Comparison of ENCODE assay signal across 1 cellular context in the genomic region with DNA sequence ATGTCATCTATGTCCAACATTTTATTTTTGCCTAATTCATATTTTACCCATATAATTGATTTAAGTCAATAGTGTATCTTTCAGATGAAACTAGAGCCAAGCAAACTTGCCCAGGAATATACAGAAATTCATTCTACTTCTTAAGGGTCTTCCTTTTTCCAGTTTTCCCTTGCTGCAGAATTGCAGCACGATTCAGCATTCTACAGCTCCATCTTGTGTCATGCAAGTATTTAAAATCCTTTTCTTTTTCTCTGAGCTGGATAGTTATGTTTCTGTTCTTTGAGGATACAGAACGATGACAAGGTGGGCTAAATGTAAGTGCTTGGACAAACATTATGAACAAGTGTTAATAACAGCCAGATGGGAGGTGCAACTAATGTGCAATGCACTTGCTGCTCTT.
TF ChIP-seq lines count a peak whose summit lies in the region.

No MANE protein-coding gene starts in this region.

TF ChIP-seq in GM23338, 12 proteins besides CTCF, POLR2A, EP300 and RAD21 (continued from another document):
- TF ChIP-seq, protein P1, sequence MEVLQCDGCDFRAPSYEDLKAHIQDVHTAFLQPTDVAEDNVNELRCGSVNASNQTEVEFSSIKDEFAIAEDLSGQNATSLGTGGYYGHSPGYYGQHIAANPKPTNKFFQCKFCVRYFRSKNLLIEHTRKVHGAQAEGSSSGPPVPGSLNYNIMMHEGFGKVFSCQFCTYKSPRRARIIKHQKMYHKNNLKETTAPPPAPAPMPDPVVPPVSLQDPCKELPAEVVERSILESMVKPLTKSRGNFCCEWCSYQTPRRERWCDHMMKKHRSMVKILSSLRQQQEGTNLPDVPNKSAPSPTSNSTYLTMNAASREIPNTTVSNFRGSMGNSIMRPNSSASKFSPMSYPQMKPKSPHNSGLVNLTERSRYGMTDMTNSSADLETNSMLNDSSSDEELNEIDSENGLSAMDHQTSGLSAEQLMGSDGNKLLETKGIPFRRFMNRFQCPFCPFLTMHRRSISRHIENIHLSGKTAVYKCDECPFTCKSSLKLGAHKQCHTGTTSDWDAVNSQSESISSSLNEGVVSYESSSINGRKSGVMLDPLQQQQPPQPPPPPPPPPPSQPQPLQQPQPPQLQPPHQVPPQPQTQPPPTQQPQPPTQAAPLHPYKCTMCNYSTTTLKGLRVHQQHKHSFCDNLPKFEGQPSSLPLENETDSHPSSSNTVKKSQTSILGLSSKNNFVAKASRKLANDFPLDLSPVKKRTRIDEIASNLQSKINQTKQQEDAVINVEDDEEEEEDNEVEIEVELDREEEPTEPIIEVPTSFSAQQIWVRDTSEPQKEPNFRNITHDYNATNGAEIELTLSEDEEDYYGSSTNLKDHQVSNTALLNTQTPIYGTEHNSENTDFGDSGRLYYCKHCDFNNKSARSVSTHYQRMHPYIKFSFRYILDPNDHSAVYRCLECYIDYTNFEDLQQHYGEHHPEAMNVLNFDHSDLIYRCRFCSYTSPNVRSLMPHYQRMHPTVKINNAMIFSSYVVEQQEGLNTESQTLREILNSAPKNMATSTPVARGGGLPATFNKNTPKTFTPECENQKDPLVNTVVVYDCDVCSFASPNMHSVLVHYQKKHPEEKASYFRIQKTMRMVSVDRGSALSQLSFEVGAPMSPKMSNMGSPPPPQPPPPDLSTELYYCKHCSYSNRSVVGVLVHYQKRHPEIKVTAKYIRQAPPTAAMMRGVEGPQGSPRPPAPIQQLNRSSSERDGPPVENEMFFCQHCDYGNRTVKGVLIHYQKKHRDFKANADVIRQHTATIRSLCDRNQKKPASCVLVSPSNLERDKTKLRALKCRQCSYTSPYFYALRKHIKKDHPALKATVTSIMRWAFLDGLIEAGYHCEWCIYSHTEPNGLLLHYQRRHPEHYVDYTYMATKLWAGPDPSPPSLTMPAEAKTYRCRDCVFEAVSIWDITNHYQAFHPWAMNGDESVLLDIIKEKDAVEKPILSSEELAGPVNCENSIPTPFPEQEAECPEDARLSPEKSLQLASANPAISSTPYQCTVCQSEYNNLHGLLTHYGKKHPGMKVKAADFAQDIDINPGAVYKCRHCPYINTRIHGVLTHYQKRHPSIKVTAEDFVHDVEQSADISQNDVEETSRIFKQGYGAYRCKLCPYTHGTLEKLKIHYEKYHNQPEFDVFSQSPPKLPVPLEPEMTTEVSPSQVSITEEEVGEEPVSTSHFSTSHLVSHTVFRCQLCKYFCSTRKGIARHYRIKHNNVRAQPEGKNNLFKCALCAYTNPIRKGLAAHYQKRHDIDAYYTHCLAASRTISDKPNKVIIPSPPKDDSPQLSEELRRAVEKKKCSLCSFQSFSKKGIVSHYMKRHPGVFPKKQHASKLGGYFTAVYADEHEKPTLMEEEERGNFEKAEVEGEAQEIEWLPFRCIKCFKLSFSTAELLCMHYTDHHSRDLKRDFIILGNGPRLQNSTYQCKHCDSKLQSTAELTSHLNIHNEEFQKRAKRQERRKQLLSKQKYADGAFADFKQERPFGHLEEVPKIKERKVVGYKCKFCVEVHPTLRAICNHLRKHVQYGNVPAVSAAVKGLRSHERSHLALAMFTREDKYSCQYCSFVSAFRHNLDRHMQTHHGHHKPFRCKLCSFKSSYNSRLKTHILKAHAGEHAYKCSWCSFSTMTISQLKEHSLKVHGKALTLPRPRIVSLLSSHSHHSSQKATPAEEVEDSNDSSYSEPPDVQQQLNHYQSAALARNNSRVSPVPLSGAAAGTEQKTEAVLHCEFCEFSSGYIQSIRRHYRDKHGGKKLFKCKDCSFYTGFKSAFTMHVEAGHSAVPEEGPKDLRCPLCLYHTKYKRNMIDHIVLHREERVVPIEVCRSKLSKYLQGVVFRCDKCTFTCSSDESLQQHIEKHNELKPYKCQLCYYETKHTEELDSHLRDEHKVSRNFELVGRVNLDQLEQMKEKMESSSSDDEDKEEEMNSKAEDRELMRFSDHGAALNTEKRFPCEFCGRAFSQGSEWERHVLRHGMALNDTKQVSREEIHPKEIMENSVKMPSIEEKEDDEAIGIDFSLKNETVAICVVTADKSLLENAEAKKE (CRISPR knock-in tag; IDR thresholded peaks at IDR 0.05): no peak
- no peak for TF ChIP-seq NANOG (IDR thresholded peaks at IDR 0.05; ENCODE audit: borderline replicate concordance)
